21 cellular contexts compared by ENCODE assay signal in the genomic region with DNA sequence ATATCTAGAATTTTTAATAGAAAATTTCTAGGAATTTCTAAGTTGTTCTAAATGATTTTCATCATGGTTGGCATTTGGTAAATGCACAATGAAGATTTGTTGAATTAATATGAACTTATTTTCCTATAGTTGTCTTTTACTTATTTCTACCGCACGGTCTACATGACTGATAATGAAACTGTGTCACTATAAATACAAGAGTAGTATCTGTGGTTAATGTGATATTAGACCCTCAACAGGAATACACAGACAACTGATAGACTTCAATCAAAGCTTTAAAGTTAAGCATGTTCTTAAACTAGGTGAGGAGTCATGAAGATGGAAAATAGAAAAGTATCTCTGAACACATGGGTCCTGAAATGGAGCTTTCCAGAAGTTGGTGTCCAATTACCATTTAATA.
DNase-seq lines count a peak whose midpoint lies in the region; ATAC-seq and TF ChIP-seq lines count a peak whose summit lies in the region.
"Had no signal": no experiment of that assay in that cellular context is flagged by ENCODE, and none has a peak within 500 bp of the region (broad histone marks: within the 10 kb centered on the region; RNA-seq: fewer than 3 reads in every experiment).

No MANE protein-coding gene starts in this region.

- ATAC-seq in GM19351 (IDR thresholded peaks at IDR 0.05; ENCODE audit: unreplicated experiment) = peak; percentile 85
- peak; percentile 71 for ATAC-seq in HG02870 (IDR thresholded peaks at IDR 0.05; ENCODE audit: unreplicated experiment)
- ATAC-seq in gastrocnemius medialis = no peak
- ATAC-seq: CD8-positive, alpha-beta T cell; GM12878 had no signal

- CTCF ChIA-PET in Caco-2 (lab: Charles Lee) = no interaction called here

- DNase-seq in mesothelial cell of epicardium (ENCODE audit: low spot score in 2 of 2, unreplicated experiment in 2 of 2) = no peak
- DNase-seq in Caco-2 = no peak
- DNase-seq in gastrocnemius medialis = no peak
- DNase-seq: 8988T; ACHN; BE2C; C1 segment of cervical spinal cord; CD4-positive, CD25-positive, alpha-beta regulatory T cell; CD8-positive, alpha-beta T cell; DMS 273 treated with DMSO at 0.1 percent for 48 hours; DMS153; DMS53; DMS79; DND-41; EL; GDM1 had no signal

- TF ChIP-seq CTCF in mesothelial cell of epicardium (IDR thresholded peaks at IDR 0.05; ENCODE audit: unreplicated experiment) = no peak
- no peak for TF ChIP-seq CTCF in Caco-2 (IDR thresholded peaks at IDR 0.05; ENCODE audit: insufficient read depth in 1 of 2, low read depth in 1 of 2, low read length in 1 of 2, severe bottlenecking in 1 of 2, unreplicated experiment in 1 of 2)
- TF ChIP-seq CTCF in gastrocnemius medialis (IDR thresholded peaks at IDR 0.05 in 4 of 5, conservative IDR thresholded peaks at IDR 0.05 in 1 of 5) = no peak

- no peaks in the 10 kb centered on the region for H3K27me3 Mint-ChIP-seq in mesothelial cell of epicardium (ENCODE audit: low read depth)
- H3K27me3 Mint-ChIP-seq in Caco-2 (ENCODE audit: insufficient read depth, unreplicated experiment) = no peaks in the 10 kb centered on the region
- H3K27me3 Mint-ChIP-seq: CD4-positive, CD25-positive, alpha-beta regulatory T cell had no signal

- intact Hi-C loops in Caco-2 (cut with micrococcal nuclease; ENCODE audit: unreplicated experiment) = no loop called here
- intact Hi-C loops in gastrocnemius medialis (cut with DNase I; ENCODE audit: low total_unique reads) = no loop called here

- no peaks in the 10 kb centered on the region for H3K9me3 ChIP-seq in Caco-2
- H3K9me3 ChIP-seq in gastrocnemius medialis = no peaks in the 10 kb centered on the region
- H3K9me3 ChIP-seq: BE2C, BLaER1 had no signal

- no peak overlapping the region for H3K27ac ChIP-seq in gastrocnemius medialis
- H3K27ac ChIP-seq: BLaER1 had no signal

- no peaks in the 10 kb centered on the region for H3K27me3 ChIP-seq in Caco-2 (replicated peaks; ENCODE audit: control insufficient read depth, insufficient read depth, low read length)
- no peaks in the 10 kb centered on the region for H3K27me3 ChIP-seq in gastrocnemius medialis
- H3K27me3 ChIP-seq: BE2C, BLaER1 had no signal

- POLR2A ChIA-PET in Caco-2 (lab: Charles Lee) = no interaction called here

- no TSS peak for BruUV-seq in Caco-2 (replicated peaks; lab: Mats Ljungman, UMichigan)

- no peaks in the 10 kb centered on the region for H3K4me1 ChIP-seq in Caco-2
- H3K4me1 ChIP-seq in gastrocnemius medialis = no peaks in the 10 kb centered on the region
- H3K4me1 ChIP-seq: BLaER1 had no signal

- H3K9me3 Mint-ChIP-seq in mesothelial cell of epicardium (no peaks in the 10 kb centered on the region), Caco-2 (ENCODE audit: unreplicated experiment) (no peaks in the 10 kb centered on the region)

- no peaks in the 10 kb centered on the region for H3K36me3 Mint-ChIP-seq in mesothelial cell of epicardium
- H3K36me3 Mint-ChIP-seq in Caco-2 (ENCODE audit: insufficient read depth, unreplicated experiment) = no peaks in the 10 kb centered on the region
- H3K36me3 Mint-ChIP-seq: CD14-positive monocyte; CD4-positive, CD25-positive, alpha-beta regulatory T cell; CD8-positive, alpha-beta T cell had no signal

- no peak overlapping the region for H3K4me3 ChIP-seq in Caco-2 (ENCODE audit: low read depth, low read length)
- no peak overlapping the region for H3K4me3 ChIP-seq in gastrocnemius medialis
- H3K4me3 ChIP-seq: BLaER1, GM12878 had no signal

- H3K4me1 Mint-ChIP-seq in mesothelial cell of epicardium (peaks cover 13% of the 10 kb centered on the region), Caco-2 (ENCODE audit: low read depth, unreplicated experiment) (no peaks in the 10 kb centered on the region)
- H3K4me1 Mint-ChIP-seq: CD14-positive monocyte; CD4-positive, CD25-positive, alpha-beta regulatory T cell had no signal

- no peak overlapping the region for H3K4me3 Mint-ChIP-seq in mesothelial cell of epicardium
- H3K4me3 Mint-ChIP-seq in Caco-2 (ENCODE audit: unreplicated experiment) = no peak overlapping the region
- H3K4me3 Mint-ChIP-seq: CD14-positive monocyte; CD4-positive, CD25-positive, alpha-beta regulatory T cell; CD8-positive, alpha-beta T cell had no signal

- no peak overlapping the region for H3K27ac Mint-ChIP-seq in mesothelial cell of epicardium
- H3K27ac Mint-ChIP-seq in Caco-2 (ENCODE audit: unreplicated experiment) = no peak overlapping the region
- H3K27ac Mint-ChIP-seq: CD14-positive monocyte; CD4-positive, CD25-positive, alpha-beta regulatory T cell; CD8-positive, alpha-beta T cell had no signal

- H3K36me3 ChIP-seq in Caco-2 (ENCODE audit: control insufficient read depth, insufficient read depth, low read length) (no peaks in the 10 kb centered on the region), gastrocnemius medialis (no peaks in the 10 kb centered on the region)
- H3K36me3 ChIP-seq: BE2C, BLaER1 had no signal

- in situ Hi-C loops in gastrocnemius medialis (cut with MboI; ENCODE audit: low sequenced_read_pairs in 4 of 4) = no loop called here

- TF ChIP-seq POLR2A in gastrocnemius medialis (IDR thresholded peaks at IDR 0.05) = no peak

Comparison
In these comparisons a context has a peak if more than half of its experiments do, and no peak if none do; other contexts are left out.
1. ATAC-seq: peak in GM19351 (single experiment) and HG02870 (single experiment); none in gastrocnemius medialis (0 of 2).